In genomic region chr3:14057701-14058100, GRCh38 we compare ENCODE assay signal across 28 cellular contexts.
"Had no signal": no experiment of that assay in that cellular context is flagged by ENCODE, and none has a peak within 500 bp of the region (broad histone marks: within the 10 kb centered on the region; RNA-seq: fewer than 3 reads in every experiment).

No MANE protein-coding gene starts in this region.

- H3K9me3 ChIP-seq: adrenal gland, upper lobe of right lung had no signal

- H3K27me3 ChIP-seq: adrenal gland, breast epithelium, hepatocyte, left lung, neural progenitor cell, upper lobe of right lung had no signal

- H3K9ac ChIP-seq: neural progenitor cell had no signal

- H3K36me3 Mint-ChIP-seq: neural progenitor cell had no signal

- H3K36me3 ChIP-seq: adrenal gland, breast epithelium, left lung, neural progenitor cell, upper lobe of right lung had no signal

- H3K79me2 ChIP-seq: hepatocyte had no signal

- H3K4me1 Mint-ChIP-seq: endodermal cell; immature natural killer cell; naive thymus-derived CD8-positive, alpha-beta T cell; neural progenitor cell had no signal

- H3K4me3 ChIP-seq: adrenal gland, breast epithelium, coronary artery, hepatocyte, left lung, lung, neural progenitor cell, smooth muscle cell, upper lobe of right lung had no signal

- H2AFZ ChIP-seq: hepatocyte, neural progenitor cell had no signal

- H3K4me1 ChIP-seq: adrenal gland, breast epithelium, left lung, neural progenitor cell, upper lobe of right lung had no signal

- H3K27ac ChIP-seq: adrenal gland, breast epithelium, coronary artery, epithelial cell of prostate, hepatocyte, left lung, neural progenitor cell, upper lobe of right lung had no signal

- H3K4me2 ChIP-seq: hepatocyte, neural progenitor cell, smooth muscle cell had no signal

- ATAC-seq: activated T-cell treated with anti-CD3 and anti-CD28 coated beads, Interleukin-2, amount 50 U/mL, for 4 hours; left lung; naive thymus-derived CD8-positive, alpha-beta T cell; sciatic nerve; upper lobe of right lung had no signal

- H3K4me3 Mint-ChIP-seq: activated naive CD8-positive, alpha-beta T cell; activated T-cell treated with anti-CD3 and anti-CD28 coated beads, Interleukin-2, amount 50 U/mL, for 4 hours; endodermal cell; immature natural killer cell; naive thymus-derived CD8-positive, alpha-beta T cell; neural progenitor cell had no signal

- H3K27ac Mint-ChIP-seq: activated naive CD8-positive, alpha-beta T cell; activated T-helper 2 cell treated with anti-CD3 and anti-CD28 coated beads, Interferon-gamma antibody, Interleukin-2, Interleukin-4, amounts not matched to agents 10 μg/mL and 5 μg/mL and 100 μg/mL, durations not matched to agents 14 hours and 24 hours and 36 hours; endodermal cell; immature natural killer cell; neural progenitor cell had no signal

- H3K9me3 Mint-ChIP-seq: activated T-helper 2 cell treated with anti-CD3 and anti-CD28 coated beads, Interferon-gamma antibody, Interleukin-2, Interleukin-4, amounts not matched to agents 10 μg/mL and 5 μg/mL and 100 μg/mL, durations not matched to agents 14 hours and 24 hours and 36 hours had no signal

- DNase-seq: activated CD4-positive, alpha-beta T cell treated with anti-CD3 and anti-CD28 coated beads for 4 hours; activated CD4-positive, alpha-beta T cell treated with anti-CD3 and anti-CD28 coated beads, Interleukin-2, amount 50 U/mL, for 48 hours; activated CD4-positive, CD25-positive, alpha-beta regulatory T cell; activated CD8-positive, alpha-beta memory T cell treated with anti-CD3 and anti-CD28 coated beads, Interleukin-2, amount 50 U/mL, for 48 hours; activated naive CD4-positive, alpha-beta T cell; activated T-cell treated with anti-CD3 and anti-CD28 coated beads, Interleukin-2, amount 50 U/mL, for 4 hours; adrenal gland; endodermal cell; foreskin melanocyte; glutamatergic neuron; immature natural killer cell; left lung; naive thymus-derived CD8-positive, alpha-beta T cell; posterior cingulate gyrus; stimulated activated CD4-positive, alpha-beta T cell treated with anti-CD3 and anti-CD28 coated beads, Interleukin-2, amount 100 ng/mL, for 48 hours; stimulated activated naive CD4-positive, alpha-beta T cell treated with Interleukin-2 at 50 U/mL for 16 hours; T-helper 9 cell; upper lobe of right lung had no signal
